Comparison of ENCODE assay signal across 8 cellular contexts in the genomic region with DNA sequence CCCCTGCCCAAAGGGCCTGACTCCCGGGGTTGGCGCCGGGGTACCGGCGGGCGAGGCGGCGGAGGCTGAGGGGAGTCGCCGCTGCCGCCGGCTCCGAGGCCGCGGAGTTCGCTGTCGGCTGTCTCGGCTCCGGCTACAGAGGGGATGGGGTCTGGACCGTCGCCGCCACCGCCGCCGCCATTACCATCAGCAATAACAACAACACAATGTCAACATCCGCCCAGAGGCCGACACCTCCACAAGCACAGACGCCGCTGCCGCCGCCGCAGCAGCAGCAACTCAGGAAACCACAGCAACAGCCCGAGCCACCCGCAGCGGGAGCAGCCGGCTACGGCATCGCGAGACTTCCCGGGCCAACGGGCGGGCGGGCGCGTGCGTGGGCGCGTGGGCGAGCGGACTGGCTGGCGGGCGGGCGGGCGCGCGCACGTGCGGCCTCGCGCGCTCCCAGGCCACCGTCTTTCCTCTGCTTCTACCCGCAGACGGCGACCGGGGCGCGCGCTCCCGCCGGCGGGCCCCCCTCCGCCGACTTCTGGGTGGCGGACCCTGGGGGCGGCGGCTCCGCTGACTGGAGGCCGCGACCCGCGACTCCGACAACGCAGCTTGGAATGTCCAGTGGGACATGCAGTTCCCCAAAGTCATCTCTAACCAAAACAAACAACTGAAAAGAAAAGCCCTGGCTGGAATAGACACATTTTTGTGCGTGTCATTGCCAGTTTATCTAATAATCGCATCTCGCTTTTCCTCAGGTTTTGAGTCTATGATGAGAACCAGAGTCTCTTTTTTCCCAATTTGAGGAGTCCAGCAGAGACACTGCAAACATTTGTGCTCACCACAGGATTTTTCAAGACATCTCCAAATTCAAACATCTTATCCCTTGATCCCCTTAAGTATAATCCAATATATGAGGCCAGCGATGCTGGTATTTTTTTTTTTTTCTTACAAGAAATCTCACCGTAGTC.
DNase-seq lines count a peak whose midpoint lies in the region; ATAC-seq and TF ChIP-seq lines count a peak whose summit lies in the region.

A gene (minus strand): TSS at position 289 of the 959 bp plus-strand sequence. CDS start 305 bp downstream, outside the sequence.

- TF ChIP-seq EP300 in Ishikawa (IDR thresholded peaks at IDR 0.05; ENCODE audit: borderline replicate concordance), result peak; percentile 42; the same call in 1 of the 2 replicates

- peak; percentile 60 for DNase-seq in DMS114 treated with DMSO at 0.1 percent for 48 hours (lab: John Stamatoyannopoulos, UW; ENCODE audit: unreplicated experiment)
- DNase-seq in OCI-M2 (lab: John Stamatoyannopoulos, UW; ENCODE audit: unreplicated experiment), result peak; percentile 30
- peak; percentile 92 for DNase-seq in activated T-cell treated with anti-CD3 and anti-CD28 coated beads for 24 hours (ENCODE audit: low read depth)
- DNase-seq in epidermal melanocyte (ENCODE audit: insufficient read length, low spot score), result peak; percentile 76
- DNase-seq in middle frontal gyrus (ENCODE audit: extremely low spot score, low spot score), result peak; percentile 85
- DNase-seq in stimulated activated CD8-positive, alpha-beta memory T cell treated with anti-CD3 and anti-CD28 coated beads, Interleukin-2, amount 100 ng/mL, for 1 hour (ENCODE audit: low read depth in 2 of 2), result peak; percentile 94 to 95

- no peak for TF ChIP-seq RAD21 in Ishikawa (IDR thresholded peaks at IDR 0.05; ENCODE audit: low read depth)

- ATAC-seq in GM21576 (IDR thresholded peaks at IDR 0.05; ENCODE audit: unreplicated experiment), result peak; percentile 94

TF ChIP-seq in Ishikawa, 13 proteins besides CTCF, POLR2A, EP300 and RAD21:
- peak; percentile 90 for TF ChIP-seq EGR1 (IDR thresholded peaks at IDR 0.05)
- TF ChIP-seq CEBPB (IDR thresholded peaks at IDR 0.05), result no peak
- peak; percentile 39 for TF ChIP-seq TAF1 (IDR thresholded peaks at IDR 0.05; ENCODE audit: low read depth)
- no peak; the same call in none of the 2 replicates for TF ChIP-seq ZBTB7A (IDR thresholded peaks at IDR 0.05; ENCODE audit: low read depth)
- no peak for TF ChIP-seq CREB1 (IDR thresholded peaks at IDR 0.05; ENCODE audit: low read depth)
- TF ChIP-seq YY1 (IDR thresholded peaks at IDR 0.05; ENCODE audit: low read depth), result peak; percentile 86
- TF ChIP-seq, protein P1, sequence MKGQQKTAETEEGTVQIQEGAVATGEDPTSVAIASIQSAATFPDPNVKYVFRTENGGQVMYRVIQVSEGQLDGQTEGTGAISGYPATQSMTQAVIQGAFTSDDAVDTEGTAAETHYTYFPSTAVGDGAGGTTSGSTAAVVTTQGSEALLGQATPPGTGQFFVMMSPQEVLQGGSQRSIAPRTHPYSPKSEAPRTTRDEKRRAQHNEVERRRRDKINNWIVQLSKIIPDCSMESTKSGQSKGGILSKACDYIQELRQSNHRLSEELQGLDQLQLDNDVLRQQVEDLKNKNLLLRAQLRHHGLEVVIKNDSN (IDR thresholded peaks at IDR 0.05), result peak; percentile 26; the same call in 1 of the 2 replicates
- TF ChIP-seq TCF12 (IDR thresholded peaks at IDR 0.05; ENCODE audit: low read depth), result no peak
- TF ChIP-seq, protein P2, sequence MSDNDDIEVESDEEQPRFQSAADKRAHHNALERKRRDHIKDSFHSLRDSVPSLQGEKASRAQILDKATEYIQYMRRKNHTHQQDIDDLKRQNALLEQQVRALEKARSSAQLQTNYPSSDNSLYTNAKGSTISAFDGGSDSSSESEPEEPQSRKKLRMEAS (IDR thresholded peaks at IDR 0.05), result peak; percentile 75
- no peak for TF ChIP-seq TEAD4 (IDR thresholded peaks at IDR 0.05)
- TF ChIP-seq, protein P3, sequence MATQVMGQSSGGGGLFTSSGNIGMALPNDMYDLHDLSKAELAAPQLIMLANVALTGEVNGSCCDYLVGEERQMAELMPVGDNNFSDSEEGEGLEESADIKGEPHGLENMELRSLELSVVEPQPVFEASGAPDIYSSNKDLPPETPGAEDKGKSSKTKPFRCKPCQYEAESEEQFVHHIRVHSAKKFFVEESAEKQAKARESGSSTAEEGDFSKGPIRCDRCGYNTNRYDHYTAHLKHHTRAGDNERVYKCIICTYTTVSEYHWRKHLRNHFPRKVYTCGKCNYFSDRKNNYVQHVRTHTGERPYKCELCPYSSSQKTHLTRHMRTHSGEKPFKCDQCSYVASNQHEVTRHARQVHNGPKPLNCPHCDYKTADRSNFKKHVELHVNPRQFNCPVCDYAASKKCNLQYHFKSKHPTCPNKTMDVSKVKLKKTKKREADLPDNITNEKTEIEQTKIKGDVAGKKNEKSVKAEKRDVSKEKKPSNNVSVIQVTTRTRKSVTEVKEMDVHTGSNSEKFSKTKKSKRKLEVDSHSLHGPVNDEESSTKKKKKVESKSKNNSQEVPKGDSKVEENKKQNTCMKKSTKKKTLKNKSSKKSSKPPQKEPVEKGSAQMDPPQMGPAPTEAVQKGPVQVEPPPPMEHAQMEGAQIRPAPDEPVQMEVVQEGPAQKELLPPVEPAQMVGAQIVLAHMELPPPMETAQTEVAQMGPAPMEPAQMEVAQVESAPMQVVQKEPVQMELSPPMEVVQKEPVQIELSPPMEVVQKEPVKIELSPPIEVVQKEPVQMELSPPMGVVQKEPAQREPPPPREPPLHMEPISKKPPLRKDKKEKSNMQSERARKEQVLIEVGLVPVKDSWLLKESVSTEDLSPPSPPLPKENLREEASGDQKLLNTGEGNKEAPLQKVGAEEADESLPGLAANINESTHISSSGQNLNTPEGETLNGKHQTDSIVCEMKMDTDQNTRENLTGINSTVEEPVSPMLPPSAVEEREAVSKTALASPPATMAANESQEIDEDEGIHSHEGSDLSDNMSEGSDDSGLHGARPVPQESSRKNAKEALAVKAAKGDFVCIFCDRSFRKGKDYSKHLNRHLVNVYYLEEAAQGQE (IDR thresholded peaks at IDR 0.05; ENCODE audit: low read depth), result no peak
- TF ChIP-seq NFIC (IDR thresholded peaks at IDR 0.05), result no peak
- no peak for TF ChIP-seq FOXM1 (IDR thresholded peaks at IDR 0.05; ENCODE audit: borderline replicate concordance, low read depth)

Comparison
In these comparisons a context has a peak if more than half of its experiments do, and no peak if none do; other contexts are left out.
1. Peak in every context shown above with its lines: DNase-seq and ATAC-seq.
2. DNase-seq: peak in every context shown above with its lines; median percentile 94 in stimulated activated CD8-positive, alpha-beta memory T cell treated with anti-CD3 and anti-CD28 coated beads, Interleukin-2, amount 100 ng/mL, for 1 hour; 92 in activated T-cell treated with anti-CD3 and anti-CD28 coated beads for 24 hours; 85 in middle frontal gyrus; 76 in epidermal melanocyte; 60 in DMS114 treated with DMSO at 0.1 percent for 48 hours; 30 in OCI-M2.